Comparison of ENCODE assay signal across 21 cellular contexts in genomic region chr18:45723921-45724320, GRCh38. TPM values are rescaled to one million over a fixed set of nuclear protein-coding genes. Genes with fewer than 3 reads are reported as not detected.
DNase-seq lines count a peak whose midpoint lies in the region; ATAC-seq and TF ChIP-seq lines count a peak whose summit lies in the region.
"Had no signal": no experiment of that assay in that cellular context is flagged by ENCODE, and none has a peak within 500 bp of the region (broad histone marks: within the 10 kb centered on the region; RNA-seq: fewer than 3 reads in every experiment).

TSS of gene SLC14A1 (plus strand) at chr18:45724181. CDS start at chr18:45730321, 6,140 bp downstream.

- H3K4ac ChIP-seq in mesenchymal stem cell (ENCODE audit: low read depth in 1 of 2, low read length in 2 of 2), result peak within 1 kb of the TSS in 1 of 2 experiments; percentile 48

- H3K36me3 Mint-ChIP-seq in activated CD8-positive, alpha-beta memory T cell treated with anti-CD3 and anti-CD28 coated beads, Interleukin-2, amount 10 ng/mL, durations not matched to agents 7 days and 5 days, result no peaks in the 10 kb centered on the region
- H3K36me3 Mint-ChIP-seq: mesothelial cell of epicardium; stimulated activated naive B cell treated with anti-CD40 and anti-IgM and Interleukin-4, amounts not matched to agents 10 μg/mL and 1 μg/mL and 100 μg/mL, for 72 hours had no signal

- H3K14ac ChIP-seq in mesenchymal stem cell (ENCODE audit: low read length in 2 of 2), result no peak within 1 kb of the TSS

- peak within 1 kb of the TSS; percentile 39 for H3K9ac ChIP-seq in mesenchymal stem cell (ENCODE audit: low read length)

- intact Hi-C loops in Panc1 (cut with micrococcal nuclease; ENCODE audit: unreplicated experiment), result loop anchor here (5.0 kb wide), 1 partner anchor 113 kb away; no protein-coding TSS in a partner anchor

- no peak within 1 kb of the TSS for H2AFZ ChIP-seq in mesenchymal stem cell (ENCODE audit: low read depth, low read length)

- H2BK15ac ChIP-seq in mesenchymal stem cell (ENCODE audit: low read depth, poor library complexity, severe bottlenecking), result peak within 1 kb of the TSS; percentile 29

- no peaks in the 10 kb centered on the region for H3K9me3 ChIP-seq in Panc1 (ENCODE audit: control insufficient read depth, insufficient read depth, low read depth, low read length)
- H3K9me3 ChIP-seq in mesenchymal stem cell (ENCODE audit: control insufficient read depth, low read length), result no peaks in the 10 kb centered on the region
- H3K9me3 ChIP-seq: gastroesophageal sphincter, vagina had no signal

- H3K27me3 ChIP-seq in Panc1 (ENCODE audit: control insufficient read depth, insufficient read depth, low read length) (no peaks in the 10 kb centered on the region), mesenchymal stem cell (ENCODE audit: control insufficient read depth in 1 of 2, insufficient read depth in 1 of 2, low read length in 2 of 2) (no peaks in the 10 kb centered on the region)
- H3K27me3 ChIP-seq: brain microvascular endothelial cell, vagina had no signal

- peak within 1 kb of the TSS; percentile 12 for H2BK5ac ChIP-seq in mesenchymal stem cell (ENCODE audit: low read depth, low read length, poor library complexity, severe bottlenecking)

- H3K27ac ChIP-seq in Panc1 (ENCODE audit: low read length) (0 out of 2 replicates have a peak within 1 kb of the TSS, but pooled peaks have one; percentile 12), epithelial cell of prostate (peak within 1 kb of the TSS; percentile 54), mesenchymal stem cell (ENCODE audit: low read length, poor library complexity, severe bottlenecking) (peak within 1 kb of the TSS; percentile 25)
- H3K27ac ChIP-seq: brain microvascular endothelial cell, gastroesophageal sphincter, vagina had no signal

- TF ChIP-seq CTCF in Panc1 (IDR thresholded peaks at IDR 0.05), result no peak

- H2BK12ac ChIP-seq in mesenchymal stem cell (ENCODE audit: low read length in 2 of 2), result peak within 1 kb of the TSS in 1 of 2 experiments; percentile 60

- H3K18ac ChIP-seq in mesenchymal stem cell (ENCODE audit: low read depth in 1 of 2, low read length in 2 of 2), result peak within 1 kb of the TSS in 1 of 2 experiments; percentile 15

- peaks cover 6% of the 10 kb centered on the region for H3K4me1 Mint-ChIP-seq in stimulated activated naive CD8-positive, alpha-beta T cell treated with anti-CD3 and anti-CD28 coated beads, Interleukin-15, amount 100 ng/mL, for 72 hours
- peaks cover 5% of the 10 kb centered on the region for H3K4me1 Mint-ChIP-seq in activated CD8-positive, alpha-beta memory T cell treated with anti-CD3 and anti-CD28 coated beads, Interleukin-2, amount 10 ng/mL, durations not matched to agents 7 days and 5 days
- H3K4me1 Mint-ChIP-seq: mesothelial cell of epicardium; stimulated activated naive B cell treated with anti-CD40 and anti-IgM and Interleukin-4, amounts not matched to agents 10 μg/mL and 1 μg/mL and 100 μg/mL, for 72 hours had no signal

- CTCF ChIA-PET in Panc1 (lab: Charles Lee), result interaction anchor here (2.5 kb wide), 1 partner anchor 116 kb away, joined by 12 read pairs; no protein-coding TSS in a partner anchor
- CTCF ChIA-PET in activated CD8-positive, alpha-beta memory T cell treated with anti-CD3 and anti-CD28 coated beads, Interleukin-2, amount 10 ng/mL, durations not matched to agents 7 days and 5 days (lab: Charles Lee), result interaction anchor here (1.4 to 8.3 kb wide), 8 partner anchors 10 to 350 kb away, joined by 3 to 50 read pairs (median 5); no protein-coding TSS in a partner anchor

- H3K36me3 ChIP-seq in Panc1 (ENCODE audit: control insufficient read depth, insufficient read depth, low read length), result no peaks in the 10 kb centered on the region
- H3K36me3 ChIP-seq in mesenchymal stem cell (ENCODE audit: control insufficient read depth in 1 of 2, insufficient read depth in 2 of 2, low read depth in 1 of 2, low read length in 2 of 2), result peaks cover 0 to 3% of the 10 kb centered on the region in 2 experiments
- H3K36me3 ChIP-seq: brain microvascular endothelial cell, gastroesophageal sphincter, vagina had no signal

- H4K91ac ChIP-seq in mesenchymal stem cell (ENCODE audit: low read length), result no peak within 1 kb of the TSS

- ATAC-seq in Panc1, result no peak
- no peak for ATAC-seq in stimulated activated naive CD8-positive, alpha-beta T cell treated with anti-CD3 and anti-CD28 coated beads, Interleukin-15, amount 100 ng/mL, for 72 hours
- ATAC-seq in activated CD8-positive, alpha-beta memory T cell treated with anti-CD3 and anti-CD28 coated beads, Interleukin-2, amount 10 ng/mL, durations not matched to agents 7 days and 5 days, result no peak
- ATAC-seq: gastroesophageal sphincter; stimulated activated naive B cell treated with anti-CD40 and anti-IgM and Interleukin-4, amounts not matched to agents 10 μg/mL and 1 μg/mL and 100 μg/mL, for 72 hours; T-helper 17 cell had no signal

- no peaks in the 10 kb centered on the region for H3K9me3 Mint-ChIP-seq in stimulated activated naive CD8-positive, alpha-beta T cell treated with anti-CD3 and anti-CD28 coated beads, Interleukin-15, amount 100 ng/mL, for 72 hours
- H3K9me3 Mint-ChIP-seq in activated CD8-positive, alpha-beta memory T cell treated with anti-CD3 and anti-CD28 coated beads, Interleukin-2, amount 10 ng/mL, durations not matched to agents 7 days and 5 days (ENCODE audit: low read depth), result no peaks in the 10 kb centered on the region
- H3K9me3 Mint-ChIP-seq: mesothelial cell of epicardium; stimulated activated naive B cell treated with anti-CD40 and anti-IgM and Interleukin-4, amounts not matched to agents 10 μg/mL and 1 μg/mL and 100 μg/mL, for 72 hours had no signal

- no peak within 1 kb of the TSS for H4K8ac ChIP-seq in mesenchymal stem cell (ENCODE audit: low read length)

- H3K4me3 ChIP-seq in Panc1 (ENCODE audit: low read depth in 2 of 2, low read length in 2 of 2) (no peak within 1 kb of the TSS), mesenchymal stem cell (ENCODE audit: insufficient read depth in 1 of 2, low read depth in 1 of 2, low read length in 2 of 2) (peak within 1 kb of the TSS in 1 of 2 experiments; percentile 80)
- H3K4me3 ChIP-seq: gastroesophageal sphincter, vagina had no signal

- H3K4me2 ChIP-seq in mesenchymal stem cell (ENCODE audit: low read length, poor library complexity, severe bottlenecking), result peak within 1 kb of the TSS; percentile 38

- H3K27ac Mint-ChIP-seq in stimulated activated naive CD8-positive, alpha-beta T cell treated with anti-CD3 and anti-CD28 coated beads, Interleukin-15, amount 100 ng/mL, for 72 hours, result no peak within 1 kb of the TSS
- no peak within 1 kb of the TSS for H3K27ac Mint-ChIP-seq in activated CD8-positive, alpha-beta memory T cell treated with anti-CD3 and anti-CD28 coated beads, Interleukin-2, amount 10 ng/mL, durations not matched to agents 7 days and 5 days
- H3K27ac Mint-ChIP-seq: mesothelial cell of epicardium; stimulated activated naive B cell treated with anti-CD40 and anti-IgM and Interleukin-4, amounts not matched to agents 10 μg/mL and 1 μg/mL and 100 μg/mL, for 72 hours; T-helper 17 cell had no signal

- BruUV-seq in Panc1 (replicated peaks; lab: Mats Ljungman, UMichigan), result no TSS peak

- peaks cover 8% of the 10 kb centered on the region for H3K27me3 Mint-ChIP-seq in stimulated activated naive CD8-positive, alpha-beta T cell treated with anti-CD3 and anti-CD28 coated beads, Interleukin-15, amount 100 ng/mL, for 72 hours
- H3K27me3 Mint-ChIP-seq in activated CD8-positive, alpha-beta memory T cell treated with anti-CD3 and anti-CD28 coated beads, Interleukin-2, amount 10 ng/mL, durations not matched to agents 7 days and 5 days, result peaks cover 2% of the 10 kb centered on the region

- peak; percentile 53 for DNase-seq in Ammon's horn (ENCODE audit: low spot score)
- DNase-seq in Panc1 (ENCODE audit: low read depth, low spot score), result no peak
- DNase-seq in epithelial cell of prostate (ENCODE audit: low read depth, low spot score), result no peak
- DNase-seq in mesenchymal stem cell, result no peak
- DNase-seq in stimulated activated naive CD8-positive, alpha-beta T cell treated with anti-CD3 and anti-CD28 coated beads, Interleukin-15, amount 100 ng/mL, for 72 hours, result no peak
- DNase-seq in mesenteric fat pad (ENCODE audit: low spot score), result no peak
- DNase-seq in activated CD8-positive, alpha-beta memory T cell treated with anti-CD3 and anti-CD28 coated beads, Interleukin-2, amount 10 ng/mL, durations not matched to agents 7 days and 5 days, result no peak
- DNase-seq in central memory CD4-positive, alpha-beta T cell, result no peak
- DNase-seq: activated CD8-positive, alpha-beta memory T cell treated with anti-CD3 and anti-CD28 coated beads, Interleukin-2, amount 50 U/mL, for 48 hours; activated naive CD4-positive, alpha-beta T cell treated with Interleukin-2 at 50 U/mL for 16 hours; brain microvascular endothelial cell; effector CD8-positive, alpha-beta T cell; GDM1; H7; NCI-H1930; small intestine; stimulated activated naive B cell treated with anti-CD40 and anti-IgM and Interleukin-4, amounts not matched to agents 10 μg/mL and 1 μg/mL and 100 μg/mL, for 72 hours; T-helper 17 cell had no signal

- H2AK5ac ChIP-seq in mesenchymal stem cell (ENCODE audit: low read length, severe bottlenecking), result no peak within 1 kb of the TSS

- no peak within 1 kb of the TSS for H3K23ac ChIP-seq in mesenchymal stem cell (ENCODE audit: low read length in 2 of 2)

- in situ Hi-C loops in Panc1 (cut with HindIII; ENCODE audit: low pct_unique_long_range_greater_than_20kb, low sequenced_read_pairs), result no loop called here

- no peaks in the 10 kb centered on the region for H3K79me1 ChIP-seq in mesenchymal stem cell (replicated peaks; ENCODE audit: low read length, poor library complexity, severe bottlenecking)

- 83% methylated on average over 3 of the region's 3 CpGs for WGBS in mesenchymal stem cell

- POLR2A ChIA-PET in Panc1 (lab: Charles Lee), result interaction anchor here (0.7 kb wide), 1 partner anchor 82 kb away, joined by 3 read pairs; no protein-coding TSS in a partner anchor

- H3K4me1 ChIP-seq in Panc1 (ENCODE audit: control insufficient read depth, insufficient read depth, low read length) (no peaks in the 10 kb centered on the region), mesenchymal stem cell (ENCODE audit: control insufficient read depth, insufficient read depth, low read depth, low read length) (peaks cover 15% of the 10 kb centered on the region)
- H3K4me1 ChIP-seq: gastroesophageal sphincter, vagina had no signal

- no peak within 1 kb of the TSS for H3K4me3 Mint-ChIP-seq in stimulated activated naive CD8-positive, alpha-beta T cell treated with anti-CD3 and anti-CD28 coated beads, Interleukin-15, amount 100 ng/mL, for 72 hours
- no peak within 1 kb of the TSS for H3K4me3 Mint-ChIP-seq in activated CD8-positive, alpha-beta memory T cell treated with anti-CD3 and anti-CD28 coated beads, Interleukin-2, amount 10 ng/mL, durations not matched to agents 7 days and 5 days
- H3K4me3 Mint-ChIP-seq: mesothelial cell of epicardium; stimulated activated naive B cell treated with anti-CD40 and anti-IgM and Interleukin-4, amounts not matched to agents 10 μg/mL and 1 μg/mL and 100 μg/mL, for 72 hours; T-helper 17 cell had no signal

- peak within 1 kb of the TSS; percentile 27 for H2BK120ac ChIP-seq in mesenchymal stem cell (ENCODE audit: low read depth, low read length)

RNA-seq across cellular contexts. Expression of gene SLC14A1, which starts in this region (rescaled TPM):
- total RNA-seq in Panc1 (2021; ENCODE audit: unreplicated experiment) (1.2 TPM), mesenteric fat pad (1.2 TPM)
- polyA plus RNA-seq in Panc1 (2012; ENCODE audit: insufficient read length), result 2.2 TPM
- polyA plus RNA-seq in mesenchymal stem cell (2013, experiment 1 of 2), result 1.1 TPM
- polyA plus RNA-seq in mesenchymal stem cell (2013, experiment 2 of 2), result 1.3 TPM
- total RNA-seq in activated CD8-positive, alpha-beta memory T cell treated with anti-CD3 and anti-CD28 coated beads, Interleukin-2, amount 10 ng/mL, durations not matched to agents 7 days and 5 days, result 10 to 100 TPM in 1 of 2 experiments, 1 to 10 TPM in 1; 6.8 to 14.8 TPM
- total RNA-seq: H7, mesothelial cell of epicardium had no signal
